Comparison of ENCODE assay signal across 7 cellular contexts in genomic region chr1:65253800-65254319, GRCh38. TPM values are rescaled to one million over a fixed set of nuclear protein-coding genes. Genes with fewer than 3 reads are reported as not detected.
A peak's percentile ranks its signal among the peaks of the same experiment; 100 is the strongest.
DNase-seq lines count a peak whose midpoint lies in the region; ATAC-seq and TF ChIP-seq lines count a peak whose summit lies in the region.

No MANE protein-coding gene starts in this region.

- no peak overlapping the region for H3K27ac ChIP-seq in SJCRH30
- H3K27ac ChIP-seq in sigmoid colon, result peak overlapping the region in 2 of 4 donors; percentile 23 to 32

- H3K4me3 ChIP-seq in SJCRH30 (peak overlapping the region; percentile 61), sigmoid colon (peak overlapping the region; percentile 31 to 84 (median 66))

- no peak for TF ChIP-seq EP300 in sigmoid colon (IDR thresholded peaks at IDR 0.05)

- intact Hi-C loops in sigmoid colon (cut with DNase I), result loop anchor here (10.0 kb wide), 1 partner anchor 109 kb away; the partner anchor contains the start of gene AK4

- H3K27me3 ChIP-seq in SJCRH30 (peaks cover 9% of the 10 kb centered on the region), sigmoid colon (no peaks in the 10 kb centered on the region)

- WGBS in sigmoid colon, 2 donors, result 2 to 3% methylated on average over 15 of the region's 15 CpGs

- no peak for TF ChIP-seq CTCF in sigmoid colon (IDR thresholded peaks at IDR 0.05)

- ATAC-seq in GM18867 (IDR thresholded peaks at IDR 0.05; ENCODE audit: unreplicated experiment) (peak; percentile 35), HG02642 (IDR thresholded peaks at IDR 0.05; ENCODE audit: poor library complexity, unreplicated experiment) (peak; percentile 35), HG03139 (IDR thresholded peaks at IDR 0.05; ENCODE audit: unreplicated experiment) (no peak)

- H3K36me3 ChIP-seq in SJCRH30, result no peaks in the 10 kb centered on the region
- no peaks in the 10 kb centered on the region for H3K36me3 ChIP-seq in sigmoid colon

- no peak for TF ChIP-seq POLR2A in sigmoid colon (IDR thresholded peaks at IDR 0.05)

- H3K4me1 ChIP-seq in SJCRH30 (no peaks in the 10 kb centered on the region; the same call in 1 of the 2 replicates), sigmoid colon (peaks cover 0 to 18% (median 16%) of the 10 kb centered on the region in 4 donors)

- DNase-seq in SJCRH30 (no peak), fibroblast of peridontal ligament (ENCODE audit: extremely low read depth) (peak; percentile 35), sigmoid colon (no peak), iPS-NIHi11 (ENCODE audit: low spot score) (no peak)

- no peaks in the 10 kb centered on the region for H3K9me3 ChIP-seq in SJCRH30 (replicated peaks)
- H3K9me3 ChIP-seq in sigmoid colon, result no peaks in the 10 kb centered on the region

RNA-seq across cellular contexts. Expression of gene DNAJC6, which starts 55.5 kb away (rescaled TPM):
- 0.02 and 0.35 TPM in 2 replicates for total RNA-seq in SJCRH30 (2014; rRNA removed; shearing (Covaris generic))
- total RNA-seq in sigmoid colon, result 1 to 10 TPM; 3.9 to 7.1 (median 5.8) TPM
- polyA plus RNA-seq in sigmoid colon, result 1 to 10 TPM in 1 of 3 donors, under 1 TPM in 2; 0.23 to 2.3 (median 0.60) TPM
